In the genomic region with DNA sequence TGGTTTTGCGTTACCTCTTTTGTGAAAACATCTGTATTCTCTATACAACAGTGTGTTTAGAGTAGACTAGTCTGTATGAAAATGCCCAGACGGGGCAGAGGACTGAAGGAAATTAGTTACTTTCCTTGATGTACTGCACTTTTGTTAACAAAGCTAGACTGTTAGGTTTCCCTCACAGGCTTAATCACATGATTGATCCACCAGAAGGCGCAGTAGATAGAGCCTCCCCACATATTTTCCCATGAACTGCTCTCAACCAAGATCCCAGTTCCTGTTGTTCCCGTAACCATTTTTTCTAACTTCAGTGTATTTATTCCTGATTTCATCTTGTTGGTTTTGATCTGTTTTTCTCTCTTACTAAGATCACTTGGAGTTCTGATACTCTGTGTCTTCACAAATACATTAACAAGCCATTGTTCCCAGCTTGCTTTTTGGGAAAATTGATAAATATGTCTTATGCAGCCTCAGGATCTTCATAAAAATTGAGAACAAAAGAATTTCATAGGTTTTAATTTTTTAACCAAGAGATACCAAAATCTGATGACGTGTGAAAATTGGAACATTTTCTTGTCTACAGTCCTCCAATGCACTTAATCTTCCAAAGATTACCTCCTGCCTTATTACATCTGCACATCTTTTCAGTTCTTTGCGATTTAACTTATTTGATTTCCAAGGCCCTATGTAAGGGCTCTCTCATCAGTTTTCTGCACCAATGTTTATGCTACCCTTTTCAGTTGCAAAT, we compare ENCODE assay signal across 13 cellular contexts. TPM values are rescaled to one million over a fixed set of nuclear protein-coding genes. Genes with fewer than 3 reads are reported as not detected.
A peak's percentile ranks its signal among the peaks of the same experiment; 100 is the strongest.
DNase-seq lines count a peak whose midpoint lies in the region; ATAC-seq, FAIRE-seq and TF ChIP-seq lines count a peak whose summit lies in the region.
"Had no signal": no experiment of that assay in that cellular context is flagged by ENCODE, and none has a peak within 500 bp of the region (broad histone marks: within the 10 kb centered on the region; RNA-seq: fewer than 3 reads in every experiment).

No MANE protein-coding gene starts in this region.

- TF ChIP-seq POLR2A in gastrocnemius medialis (IDR thresholded peaks at IDR 0.05): no peak
- no peak for TF ChIP-seq POLR2A in GM12892 (IDR thresholded peaks at IDR 0.05; ENCODE audit: low read depth, low read length)

- H3K4me1 ChIP-seq in gastrocnemius medialis: peaks cover 32 to 37% of the 10 kb centered on the region in 2 donors

- TF ChIP-seq CTCF in gastrocnemius medialis (IDR thresholded peaks at IDR 0.05 in 4 of 5, conservative IDR thresholded peaks at IDR 0.05 in 1 of 5): no peak

- H3K4me3 ChIP-seq in SK-N-MC: no peak overlapping the region
- H3K4me3 ChIP-seq in gastrocnemius medialis: no peak overlapping the region

- H3K9me3 ChIP-seq in SK-N-MC (ENCODE audit: low read depth, low read length): no peaks in the 10 kb centered on the region
- H3K9me3 ChIP-seq in gastrocnemius medialis: no peaks in the 10 kb centered on the region

- no peak for ATAC-seq in activated CD4-positive, alpha-beta T cell treated with anti-CD3 and anti-CD28 coated beads for 36 hours
- no peak for ATAC-seq in gastrocnemius medialis
- ATAC-seq: activated CD8-positive, alpha-beta memory T cell treated with anti-CD3 and anti-CD28 coated beads, Interleukin-2, amount 10 ng/mL, durations not matched to agents 7 days and 5 days had no signal

- H3K9me3 Mint-ChIP-seq in activated CD4-positive, alpha-beta T cell treated with anti-CD3 and anti-CD28 coated beads for 36 hours (ENCODE audit: low read depth): no peaks in the 10 kb centered on the region
- H3K9me3 Mint-ChIP-seq: central memory CD8-positive, alpha-beta T cell had no signal

- H3K27me3 Mint-ChIP-seq in activated CD4-positive, alpha-beta T cell treated with anti-CD3 and anti-CD28 coated beads for 36 hours: no peaks in the 10 kb centered on the region
- H3K27me3 Mint-ChIP-seq: activated CD8-positive, alpha-beta memory T cell treated with anti-CD3 and anti-CD28 coated beads, Interleukin-2, amount 10 ng/mL, durations not matched to agents 7 days and 5 days; central memory CD8-positive, alpha-beta T cell had no signal

- H3K27me3 ChIP-seq in gastrocnemius medialis: no peaks in the 10 kb centered on the region

- peak overlapping the region; percentile 5 for H3K27ac Mint-ChIP-seq in activated CD4-positive, alpha-beta T cell treated with anti-CD3 and anti-CD28 coated beads for 36 hours
- H3K27ac Mint-ChIP-seq: activated CD8-positive, alpha-beta memory T cell treated with anti-CD3 and anti-CD28 coated beads, Interleukin-2, amount 10 ng/mL, durations not matched to agents 7 days and 5 days had no signal

- DNase-seq in activated CD4-positive, alpha-beta T cell treated with anti-CD3 and anti-CD28 coated beads for 36 hours: no peak
- DNase-seq in activated CD4-positive, alpha-beta T cell treated with anti-CD3 and anti-CD28 coated beads, Interleukin-2, amount 50 U/mL, for 4 hours: no peak
- DNase-seq in SK-N-MC (ENCODE audit: low read depth, low spot score) (no peak), fibroblast of peridontal ligament (ENCODE audit: extremely low read depth) (peak; percentile 56), gastrocnemius medialis (no peak), GM12892 (ENCODE audit: insufficient read length) (no peak), SIG-M5 (lab: John Stamatoyannopoulos, UW) (no peak), UCSD-AML1 (lab: John Stamatoyannopoulos, UW; ENCODE audit: unreplicated experiment) (no peak)
- DNase-seq: activated CD8-positive, alpha-beta memory T cell treated with anti-CD3 and anti-CD28 coated beads, Interleukin-2, amount 10 ng/mL, durations not matched to agents 7 days and 5 days; NCI-H1694 treated with DMSO at 0.1 percent for 48 hours; SHP77 treated with DMSO at 0.1 percent for 48 hours had no signal

- no peak for FAIRE-seq in GM12892 (lab: Jason Lieb, UNC)
- FAIRE-seq: G401.6 had no signal

- H3K27ac ChIP-seq in SK-N-MC: no peak overlapping the region
- peak overlapping the region; percentile 61 to 86 (median 76) for H3K27ac ChIP-seq in gastrocnemius medialis

- peaks cover 23% of the 10 kb centered on the region for H3K36me3 Mint-ChIP-seq in activated CD4-positive, alpha-beta T cell treated with anti-CD3 and anti-CD28 coated beads for 36 hours (ENCODE audit: low read depth)

- peaks cover 26% of the 10 kb centered on the region for H3K4me1 Mint-ChIP-seq in activated CD4-positive, alpha-beta T cell treated with anti-CD3 and anti-CD28 coated beads for 36 hours

- H3K36me3 ChIP-seq in SK-N-MC (ENCODE audit: insufficient read depth, low read length) (peaks cover 18% of the 10 kb centered on the region), gastrocnemius medialis (peaks cover 0 to 16% of the 10 kb centered on the region in 2 donors)

- in situ Hi-C loops in gastrocnemius medialis (cut with MboI; ENCODE audit: low sequenced_read_pairs in 4 of 4): loop anchor here in 2 of 4 donors (25.0 kb wide), 2 partner anchors 360 to 410 kb away; a partner anchor contains a TSS

- POLR2A ChIA-PET in activated CD4-positive, alpha-beta T cell treated with anti-CD3 and anti-CD28 coated beads for 36 hours (lab: Charles Lee): interaction anchor here (0.6 kb wide), 1 partner anchor 658 kb away, joined by 3 read pairs; no protein-coding TSS in a partner anchor

- CTCF ChIA-PET in activated CD4-positive, alpha-beta T cell treated with anti-CD3 and anti-CD28 coated beads for 36 hours (lab: Charles Lee): interaction anchor here (0.6 to 1.6 kb wide), 2 partner anchors 18 to 179 kb away, joined by 3 to 9 read pairs; no protein-coding TSS in a partner anchor

- intact Hi-C loops in activated CD4-positive, alpha-beta T cell treated with anti-CD3 and anti-CD28 coated beads for 36 hours (cut with DNase I, micrococcal nuclease): no loop called here
- intact Hi-C loops in gastrocnemius medialis (cut with DNase I; ENCODE audit: low total_unique reads): no loop called here

- peak overlapping the region; percentile 18 for H3K4me3 Mint-ChIP-seq in activated CD4-positive, alpha-beta T cell treated with anti-CD3 and anti-CD28 coated beads for 36 hours
- H3K4me3 Mint-ChIP-seq: activated CD8-positive, alpha-beta memory T cell treated with anti-CD3 and anti-CD28 coated beads, Interleukin-2, amount 10 ng/mL, durations not matched to agents 7 days and 5 days; central memory CD8-positive, alpha-beta T cell had no signal

- H3K9ac ChIP-seq in SK-N-MC (ENCODE audit: insufficient read length): peak overlapping the region; percentile 1

RNA-seq across cellular contexts. Expression of a gene that starts 2.9 kb away (rescaled TPM):
- total RNA-seq in activated CD4-positive, alpha-beta T cell treated with anti-CD3 and anti-CD28 coated beads for 36 hours: 10 to 100 TPM; 83.2 to 93.2 TPM
- 10 to 100 TPM; 22.2 to 62.3 (median 38.8) TPM for total RNA-seq in gastrocnemius medialis
- 86.3 TPM for polyA plus RNA-seq in GM12892 (2012; ENCODE audit: missing spikeins)

RNA-seq across cellular contexts. Expression of a gene that starts 6.9 kb away (rescaled TPM):
- total RNA-seq in activated CD4-positive, alpha-beta T cell treated with anti-CD3 and anti-CD28 coated beads for 36 hours: 100 to 1,000 TPM; 172 to 182 TPM
- 100 to 1,000 TPM in 3 of 4 donors, 10 to 100 TPM in 1; 83.5 to 153 (median 127) TPM for total RNA-seq in gastrocnemius medialis
- 88.2 TPM for polyA plus RNA-seq in GM12892 (2012; ENCODE audit: missing spikeins)
